In genomic region chr6:43013843-43014433, GRCh38 we compare ENCODE assay signal across 1 cellular context.
A peak's percentile ranks its signal among the peaks of the same experiment; 100 is the strongest.
TF ChIP-seq lines count a peak whose summit lies in the region.

TSS of gene KLHDC3 (plus strand) at chr6:43014249. CDS start at chr6:43017193, 2,944 bp downstream.
TSS of gene MEA1 (minus strand) at chr6:43013946. CDS start at chr6:43013813, 133 bp downstream.

TF ChIP-seq in HEK293, 187 proteins besides CTCF, POLR2A, EP300 and RAD21 (continued from another document):
- TF ChIP-seq ZNF133 (tag by site-specific recombination; IDR thresholded peaks at IDR 0.05): no peak
- TF ChIP-seq, protein P1, sequence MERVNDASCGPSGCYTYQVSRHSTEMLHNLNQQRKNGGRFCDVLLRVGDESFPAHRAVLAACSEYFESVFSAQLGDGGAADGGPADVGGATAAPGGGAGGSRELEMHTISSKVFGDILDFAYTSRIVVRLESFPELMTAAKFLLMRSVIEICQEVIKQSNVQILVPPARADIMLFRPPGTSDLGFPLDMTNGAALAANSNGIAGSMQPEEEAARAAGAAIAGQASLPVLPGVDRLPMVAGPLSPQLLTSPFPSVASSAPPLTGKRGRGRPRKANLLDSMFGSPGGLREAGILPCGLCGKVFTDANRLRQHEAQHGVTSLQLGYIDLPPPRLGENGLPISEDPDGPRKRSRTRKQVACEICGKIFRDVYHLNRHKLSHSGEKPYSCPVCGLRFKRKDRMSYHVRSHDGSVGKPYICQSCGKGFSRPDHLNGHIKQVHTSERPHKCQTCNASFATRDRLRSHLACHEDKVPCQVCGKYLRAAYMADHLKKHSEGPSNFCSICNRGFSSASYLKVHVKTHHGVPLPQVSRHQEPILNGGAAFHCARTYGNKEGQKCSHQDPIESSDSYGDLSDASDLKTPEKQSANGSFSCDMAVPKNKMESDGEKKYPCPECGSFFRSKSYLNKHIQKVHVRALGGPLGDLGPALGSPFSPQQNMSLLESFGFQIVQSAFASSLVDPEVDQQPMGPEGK (tag by site-specific recombination; IDR thresholded peaks at IDR 0.05): peak; percentile 3
- peak; percentile 69; the same call in 1 of the 2 replicates for TF ChIP-seq ZFHX2 (tag by site-specific recombination; conservative IDR thresholded peaks at IDR 0.05)
- TF ChIP-seq, protein P2, sequence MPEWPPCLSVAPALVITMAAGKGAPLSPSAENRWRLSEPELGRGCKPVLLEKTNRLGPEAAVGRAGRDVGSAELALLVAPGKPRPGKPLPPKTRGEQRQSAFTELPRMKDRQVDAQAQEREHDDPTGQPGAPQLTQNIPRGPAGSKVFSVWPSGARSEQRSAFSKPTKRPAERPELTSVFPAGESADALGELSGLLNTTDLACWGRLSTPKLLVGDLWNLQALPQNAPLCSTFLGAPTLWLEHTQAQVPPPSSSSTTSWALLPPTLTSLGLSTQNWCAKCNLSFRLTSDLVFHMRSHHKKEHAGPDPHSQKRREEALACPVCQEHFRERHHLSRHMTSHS (tag by site-specific recombination; IDR thresholded peaks at IDR 0.05): no peak
- TF ChIP-seq ZEB2 (tag by site-specific recombination; IDR thresholded peaks at IDR 0.05): peak; percentile 77; the same call in 1 of the 2 replicates
- no peak for TF ChIP-seq MZF1 (tag by site-specific recombination; IDR thresholded peaks at IDR 0.05; ENCODE audit: borderline replicate concordance)
- no peak for TF ChIP-seq ZNF248 (tag by site-specific recombination; IDR thresholded peaks at IDR 0.05)
- TF ChIP-seq RBAK (tag by site-specific recombination; IDR thresholded peaks at IDR 0.05): no peak
- TF ChIP-seq KLF16 (tag by site-specific recombination; IDR thresholded peaks at IDR 0.05): 0 out of 2 replicates have a peak, but pooled peaks have one; percentile 6
TF ChIP-seq in HEK293: peak in this region for 29.
